In the genomic region with DNA sequence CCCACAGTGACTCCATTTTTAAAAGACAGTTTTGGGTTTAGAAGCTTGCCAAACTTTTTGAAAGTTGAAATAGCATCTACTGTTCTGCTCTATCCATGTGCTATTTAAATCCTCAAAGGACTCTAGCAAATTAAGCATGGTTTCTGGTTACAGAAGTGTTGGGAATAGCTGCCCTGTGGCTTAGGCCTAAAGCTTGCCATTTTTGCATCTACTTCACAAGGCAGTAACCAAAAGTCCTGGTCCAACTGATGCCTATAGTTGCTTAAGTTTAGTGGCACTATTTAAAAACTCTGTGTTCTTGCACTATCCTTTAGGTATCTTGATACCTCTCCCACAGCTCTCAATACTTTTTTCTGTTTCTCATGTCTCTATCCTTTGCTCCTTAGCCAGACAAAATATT, we compare ENCODE assay signal across 25 cellular contexts.
"Had no signal": no experiment of that assay in that cellular context is flagged by ENCODE, and none has a peak within 500 bp of the region (broad histone marks: within the 10 kb centered on the region; RNA-seq: fewer than 3 reads in every experiment).

No MANE protein-coding gene starts in this region.

- H3K4me3 ChIP-seq: left lung, lower lobe of right lung, ovary, right atrium auricular region, sigmoid colon, smooth muscle cell, testis, thyroid gland, transverse colon, upper lobe of left lung, vagina had no signal

- H3K36me3 ChIP-seq: left lung, lower lobe of right lung, ovary, right atrium auricular region, sigmoid colon, thyroid gland, transverse colon, upper lobe of left lung, vagina had no signal

- H3K9me3 ChIP-seq: left lung, lower lobe of right lung, ovary, right atrium auricular region, sigmoid colon, testis, thyroid gland, transverse colon, upper lobe of left lung, vagina had no signal

- ATAC-seq: left colon; left lung; lower lobe of right lung; natural killer cell; stimulated activated memory B cell treated with anti-CD40 and anti-IgM and Interleukin-4, amounts not matched to agents 10 μg/mL and 1 μg/mL and 100 μg/mL, for 72 hours; stimulated activated naive CD8-positive, alpha-beta T cell treated with anti-CD3 and anti-CD28 coated beads, Interleukin-15, amount 100 ng/mL, for 72 hours had no signal

- H3K4me2 ChIP-seq: smooth muscle cell had no signal

- H3K27me3 ChIP-seq: left lung, ovary, right atrium auricular region, sigmoid colon, testis, thyroid gland, transverse colon, upper lobe of left lung, vagina had no signal

- H3K4me1 ChIP-seq: left lung, lower lobe of right lung, right atrium auricular region, testis, thyroid gland, transverse colon, upper lobe of left lung, vagina had no signal

- H3K27ac ChIP-seq: left lung, lower lobe of right lung, ovary, right atrium auricular region, sigmoid colon, testis, thyroid gland, transverse colon, upper lobe of left lung, vagina had no signal

- DNase-seq: hippocampal formation; kidney; left colon; left lung; lower lobe of right lung; mammary epithelial cell; mesenchymal stem cell; naive B cell; natural killer cell; ovary; sigmoid colon; stimulated activated CD4-positive, alpha-beta T cell treated with anti-CD3 and anti-CD28 coated beads, Interleukin-1b, Interleukin-23, amount 100 ng/mL, for 48 hours; stimulated activated CD4-positive, alpha-beta T cell treated with anti-CD3 and anti-CD28 coated beads, Interleukin-2, amount 100 ng/mL, for 48 hours; stimulated activated CD4-positive, alpha-beta T cell treated with anti-CD3 and anti-CD28 coated beads, Interleukin-4, amount 100 ng/mL, for 4 hours; stimulated activated CD8-positive, alpha-beta memory T cell treated with anti-CD3 and anti-CD28 coated beads, Interleukin-4, amount 100 ng/mL, for 48 hours; stimulated activated naive CD4-positive, alpha-beta T cell treated with Interleukin-2 at 50 U/mL for 16 hours; stimulated activated naive CD8-positive, alpha-beta T cell treated with anti-CD3 and anti-CD28 coated beads, Interleukin-15, amount 100 ng/mL, for 72 hours; testis; thyroid gland; transverse colon; upper lobe of left lung had no signal
